Comparison of ENCODE assay signal across 20 cellular contexts in genomic region chr22:47126344-47126811, GRCh38.
"Had no signal": no experiment of that assay in that cellular context is flagged by ENCODE, and none has a peak within 500 bp of the region (broad histone marks: within the 10 kb centered on the region; RNA-seq: fewer than 3 reads in every experiment).

No MANE protein-coding gene starts in this region.

- H3K4me1 ChIP-seq: ascending aorta, left lung, parathyroid adenoma, tibial artery, uterus had no signal

- H3K36me3 ChIP-seq: ascending aorta, tibial artery, uterus had no signal

- H3K27me3 ChIP-seq: ascending aorta, left lung, tibial artery, uterus had no signal

- H3K27me3 Mint-ChIP-seq: activated CD4-positive, alpha-beta T cell treated with anti-CD3 and anti-CD28 coated beads, Interleukin-2, amount 10 ng/mL, durations not matched to agents 24 days and 14 days; activated T-cell treated with anti-CD3 and anti-CD28 coated beads, Interleukin-2, amount 50 U/mL, for 24 hours; central memory CD8-positive, alpha-beta T cell; memory B cell; naive thymus-derived CD8-positive, alpha-beta T cell; T-cell had no signal

- H3K9me3 ChIP-seq: ascending aorta, left lung, tibial artery, uterus had no signal

- H3K27ac Mint-ChIP-seq: activated CD4-positive, alpha-beta T cell treated with anti-CD3 and anti-CD28 coated beads, Interleukin-2, amount 10 ng/mL, durations not matched to agents 24 days and 14 days; activated CD8-positive, alpha-beta T cell treated with anti-CD3 and anti-CD28 coated beads, Interleukin-2, amount 10 ng/mL, durations not matched to agents 7 days and 5 days; activated T-cell treated with anti-CD3 and anti-CD28 coated beads, Interleukin-2, amount 50 U/mL, for 24 hours; memory B cell; T-cell had no signal

- H3K9ac ChIP-seq: parathyroid adenoma had no signal

- H2AFZ ChIP-seq: parathyroid adenoma had no signal

- H3K4me3 Mint-ChIP-seq: activated CD4-positive, alpha-beta T cell treated with anti-CD3 and anti-CD28 coated beads, Interleukin-2, amount 10 ng/mL, durations not matched to agents 24 days and 14 days; activated CD8-positive, alpha-beta T cell treated with anti-CD3 and anti-CD28 coated beads, Interleukin-2, amount 10 ng/mL, durations not matched to agents 7 days and 5 days; activated T-cell treated with anti-CD3 and anti-CD28 coated beads, Interleukin-2, amount 50 U/mL, for 24 hours; central memory CD8-positive, alpha-beta T cell; memory B cell; naive thymus-derived CD8-positive, alpha-beta T cell; T-cell had no signal

- ATAC-seq: activated CD8-positive, alpha-beta T cell treated with anti-CD3 and anti-CD28 coated beads, Interleukin-2, amount 10 ng/mL, durations not matched to agents 7 days and 5 days; left lung; naive thymus-derived CD8-positive, alpha-beta T cell; T-cell had no signal

- H3K4me3 ChIP-seq: ascending aorta, coronary artery, left lung, tibial artery, uterus had no signal

- H3K9me3 Mint-ChIP-seq: activated CD4-positive, alpha-beta T cell treated with anti-CD3 and anti-CD28 coated beads, Interleukin-2, amount 10 ng/mL, durations not matched to agents 24 days and 14 days; activated T-cell treated with anti-CD3 and anti-CD28 coated beads, Interleukin-2, amount 50 U/mL, for 24 hours; central memory CD8-positive, alpha-beta T cell; memory B cell; naive thymus-derived CD8-positive, alpha-beta T cell; T-cell had no signal

- DNase-seq: activated CD4-positive, alpha-beta T cell treated with anti-CD3 and anti-CD28 coated beads, Interleukin-2, amount 10 ng/mL, durations not matched to agents 24 days and 14 days; activated CD4-positive, CD25-positive, alpha-beta regulatory T cell; activated CD8-positive, alpha-beta T cell treated with anti-CD3 and anti-CD28 coated beads, Interleukin-2, amount 10 ng/mL, durations not matched to agents 7 days and 5 days; activated naive CD4-positive, alpha-beta T cell treated with anti-CD3 and anti-CD28 coated beads, Interleukin-2, amount 50 U/mL, for 16 hours; activated T-cell treated with anti-CD3 and anti-CD28 coated beads, Interleukin-2, amount 50 U/mL, for 24 hours; head of caudate nucleus; kidney; stimulated activated CD8-positive, alpha-beta memory T cell treated with anti-CD3 and anti-CD28 coated beads, Interleukin-4, amount 100 ng/mL, for 48 hours; stimulated activated naive CD4-positive, alpha-beta T cell treated with Interleukin-2 at 50 U/mL for 16 hours; T-cell; T-helper 9 cell; uterus had no signal

- H3K27ac ChIP-seq: ascending aorta, coronary artery, left lung, parathyroid adenoma, tibial artery, uterus had no signal
